Comparison of ENCODE assay signal across 22 cellular contexts in the genomic region with DNA sequence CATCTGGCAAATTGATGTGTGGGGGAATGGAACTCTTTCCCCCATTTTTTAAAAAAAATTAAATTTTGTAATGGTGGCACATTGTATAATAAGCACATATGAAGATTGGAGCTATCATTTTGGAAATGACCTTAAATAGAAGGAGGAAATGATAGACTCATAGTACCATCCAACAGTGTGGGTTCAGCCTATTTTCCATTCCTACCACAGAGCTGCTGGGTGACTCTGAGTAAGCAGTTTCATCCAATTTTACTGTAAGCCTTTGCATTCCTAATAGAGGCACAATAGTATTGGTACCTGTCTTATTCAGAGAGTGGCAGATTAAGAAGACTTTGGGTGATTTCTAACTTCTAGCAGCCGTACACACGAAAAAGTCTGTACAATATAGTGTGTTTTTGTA.
DNase-seq lines count a peak whose midpoint lies in the region; ATAC-seq and TF ChIP-seq lines count a peak whose summit lies in the region.
"Had no signal": no experiment of that assay in that cellular context is flagged by ENCODE, and none has a peak within 500 bp of the region (broad histone marks: within the 10 kb centered on the region; RNA-seq: fewer than 3 reads in every experiment).

No MANE protein-coding gene starts in this region.

- no peak overlapping the region for H3K9ac ChIP-seq in PC-3 (ENCODE audit: low read length)
- H3K9ac ChIP-seq in MM.1S (ENCODE audit: low read length) = no peak overlapping the region

- H3K9me3 Mint-ChIP-seq in activated naive CD8-positive, alpha-beta T cell treated with anti-CD3 and anti-CD28 coated beads, Interleukin-2, amount 50 U/mL, for 24 hours = peaks cover 6% of the 10 kb centered on the region
- H3K9me3 Mint-ChIP-seq in activated naive CD8-positive, alpha-beta T cell treated with anti-CD3 and anti-CD28 coated beads for 36 hours = peaks cover 4% of the 10 kb centered on the region

- no TSS peak for BruUV-seq in PC-3 (replicated peaks; lab: Mats Ljungman, UMichigan)

- TF ChIP-seq CTCF in PC-3 (conservative IDR thresholded peaks at IDR 0.05; ENCODE audit: low read depth, low read length) = no peak
- TF ChIP-seq CTCF in osteoblast (IDR thresholded peaks at IDR 0.05; ENCODE audit: extremely low read depth, low read depth, low read length) = no peak
- TF ChIP-seq CTCF in uterus (IDR thresholded peaks at IDR 0.05) = no peak
- TF ChIP-seq CTCF in upper lobe of right lung (IDR thresholded peaks at IDR 0.05) = no peak
- TF ChIP-seq CTCF in MM.1S (IDR thresholded peaks at IDR 0.05; ENCODE audit: low read length) = no peak

- H3K9me3 ChIP-seq in PC-3 (ENCODE audit: low read length) = no peaks in the 10 kb centered on the region
- no peaks in the 10 kb centered on the region for H3K9me3 ChIP-seq in osteoblast (ENCODE audit: low read depth, low read length)
- H3K9me3 ChIP-seq in uterus = no peaks in the 10 kb centered on the region
- H3K9me3 ChIP-seq in upper lobe of right lung = no peaks in the 10 kb centered on the region
- H3K9me3 ChIP-seq in MM.1S (replicated peaks; ENCODE audit: insufficient read depth, low read length) = no peaks in the 10 kb centered on the region
- H3K9me3 ChIP-seq: Caco-2, HAP-1 had no signal

- H3K27me3 Mint-ChIP-seq in activated naive CD8-positive, alpha-beta T cell treated with anti-CD3 and anti-CD28 coated beads, Interleukin-2, amount 50 U/mL, for 24 hours = no peaks in the 10 kb centered on the region
- H3K27me3 Mint-ChIP-seq in activated naive CD8-positive, alpha-beta T cell treated with anti-CD3 and anti-CD28 coated beads for 36 hours = no peaks in the 10 kb centered on the region

- H3K27ac ChIP-seq in PC-3 (ENCODE audit: low read length) (0 out of 2 replicates have a peak overlapping the region, but pooled peaks have one; percentile 55), osteoblast (ENCODE audit: low read depth, low read length) (peak overlapping the region; percentile 53), uterus (peak overlapping the region; percentile 76 to 84), upper lobe of right lung (no peak overlapping the region), MM.1S (ENCODE audit: low read length) (no peak overlapping the region)

- H3K27ac Mint-ChIP-seq in activated naive CD8-positive, alpha-beta T cell treated with anti-CD3 and anti-CD28 coated beads, Interleukin-2, amount 50 U/mL, for 24 hours = no peak overlapping the region
- no peak overlapping the region for H3K27ac Mint-ChIP-seq in activated naive CD8-positive, alpha-beta T cell treated with anti-CD3 and anti-CD28 coated beads for 36 hours
- H3K27ac Mint-ChIP-seq: CD14-positive monocyte had no signal

- peaks cover 11% of the 10 kb centered on the region for H3K36me3 Mint-ChIP-seq in activated naive CD8-positive, alpha-beta T cell treated with anti-CD3 and anti-CD28 coated beads, Interleukin-2, amount 50 U/mL, for 24 hours (ENCODE audit: low read depth)
- peaks cover 5% of the 10 kb centered on the region for H3K36me3 Mint-ChIP-seq in activated naive CD8-positive, alpha-beta T cell treated with anti-CD3 and anti-CD28 coated beads for 36 hours

- H4K20me1 ChIP-seq in PC-3 (ENCODE audit: low read length) = no peaks in the 10 kb centered on the region
- H4K20me1 ChIP-seq in osteoblast (ENCODE audit: insufficient read depth, low read length) = no peaks in the 10 kb centered on the region
- H4K20me1 ChIP-seq in MM.1S (ENCODE audit: insufficient read depth, low read length) = no peaks in the 10 kb centered on the region

- peak; percentile 86 for ATAC-seq in activated naive CD8-positive, alpha-beta T cell treated with anti-CD3 and anti-CD28 coated beads, Interleukin-2, amount 50 U/mL, for 24 hours
- ATAC-seq in PC-3 = no peak
- no peak for ATAC-seq in upper lobe of right lung
- ATAC-seq in HG03432 (IDR thresholded peaks at IDR 0.05; ENCODE audit: unreplicated experiment) = no peak
- ATAC-seq: K562 had no signal

- CTCF ChIA-PET in PC-3 (lab: Charles Lee) = no interaction called here

- H3K36me3 ChIP-seq in PC-3 (ENCODE audit: low read depth, low read length) (no peaks in the 10 kb centered on the region), osteoblast (ENCODE audit: insufficient read depth, low read length) (no peaks in the 10 kb centered on the region), uterus (no peaks in the 10 kb centered on the region), upper lobe of right lung (no peaks in the 10 kb centered on the region), MM.1S (replicated peaks; ENCODE audit: insufficient read depth, low read length) (no peaks in the 10 kb centered on the region)
- H3K36me3 ChIP-seq: HAP-1 had no signal

- no peak for DNase-seq in activated naive CD8-positive, alpha-beta T cell treated with anti-CD3 and anti-CD28 coated beads, Interleukin-2, amount 50 U/mL, for 24 hours
- DNase-seq in activated naive CD8-positive, alpha-beta T cell treated with anti-CD3 and anti-CD28 coated beads for 36 hours = no peak
- DNase-seq in PC-3 (no peak), osteoblast (ENCODE audit: insufficient read length, low spot score, missing footprints) (no peak), uterus (no peak), upper lobe of right lung (no peak), MM.1S (no peak)
- DNase-seq: ACHN, AML-193, Caco-2, DMS153, NCI-H1436, NCI-H2029, NCI-H2171, NCI-H446, NCI-H69, OCI-M1, RPMI8226 had no signal

- H3K27me3 ChIP-seq in PC-3 (ENCODE audit: low read length) (no peaks in the 10 kb centered on the region), osteoblast (ENCODE audit: insufficient read depth, low read length) (no peaks in the 10 kb centered on the region), uterus (no peaks in the 10 kb centered on the region), upper lobe of right lung (no peaks in the 10 kb centered on the region), MM.1S (replicated peaks; ENCODE audit: insufficient read depth, low read length) (no peaks in the 10 kb centered on the region)

- no peaks in the 10 kb centered on the region for H3K79me2 ChIP-seq in PC-3 (ENCODE audit: low read length)
- H3K79me2 ChIP-seq in osteoblast (ENCODE audit: insufficient read depth, low read length) = no peaks in the 10 kb centered on the region
- no peaks in the 10 kb centered on the region for H3K79me2 ChIP-seq in MM.1S (ENCODE audit: low read length)

- H2AFZ ChIP-seq in PC-3 (ENCODE audit: low read length) (no peak overlapping the region), osteoblast (ENCODE audit: low read length) (no peak overlapping the region), MM.1S (ENCODE audit: low read length) (no peak overlapping the region)

- POLR2A ChIA-PET in PC-3 (lab: Charles Lee; ENCODE audit: unreplicated experiment) = interaction anchor here (0.6 kb wide), 1 partner anchor 76 kb away, joined by 4 read pairs; no protein-coding TSS in a partner anchor

- H3K4me3 ChIP-seq in PC-3 (ENCODE audit: low read length) = no peak overlapping the region
- H3K4me3 ChIP-seq in osteoblast (ENCODE audit: insufficient read depth, low read length) = no peak overlapping the region
- H3K4me3 ChIP-seq in uterus = no peak overlapping the region
- H3K4me3 ChIP-seq in upper lobe of right lung = no peak overlapping the region
- no peak overlapping the region for H3K4me3 ChIP-seq in MM.1S (ENCODE audit: low read length)
- H3K4me3 ChIP-seq: HAP-1, K562 had no signal

- H3K4me3 Mint-ChIP-seq in activated naive CD8-positive, alpha-beta T cell treated with anti-CD3 and anti-CD28 coated beads, Interleukin-2, amount 50 U/mL, for 24 hours = no peak overlapping the region
- H3K4me3 Mint-ChIP-seq in activated naive CD8-positive, alpha-beta T cell treated with anti-CD3 and anti-CD28 coated beads for 36 hours = no peak overlapping the region
- H3K4me3 Mint-ChIP-seq: CD14-positive monocyte had no signal

- peaks cover 14% of the 10 kb centered on the region for H3K4me1 Mint-ChIP-seq in activated naive CD8-positive, alpha-beta T cell treated with anti-CD3 and anti-CD28 coated beads, Interleukin-2, amount 50 U/mL, for 24 hours
- no peaks in the 10 kb centered on the region for H3K4me1 Mint-ChIP-seq in activated naive CD8-positive, alpha-beta T cell treated with anti-CD3 and anti-CD28 coated beads for 36 hours
- H3K4me1 Mint-ChIP-seq: CD14-positive monocyte had no signal

- no peak for TF ChIP-seq POLR2A in uterus (IDR thresholded peaks at IDR 0.05)

- H3K4me1 ChIP-seq in PC-3 (ENCODE audit: insufficient read depth, low read length) = peaks cover 14% of the 10 kb centered on the region
- H3K4me1 ChIP-seq in osteoblast (ENCODE audit: insufficient read depth, low read length) = peaks cover 9% of the 10 kb centered on the region
- no peaks in the 10 kb centered on the region for H3K4me1 ChIP-seq in uterus
- H3K4me1 ChIP-seq in upper lobe of right lung = peaks cover 8% of the 10 kb centered on the region
- H3K4me1 ChIP-seq in MM.1S (ENCODE audit: low read length) = no peaks in the 10 kb centered on the region
- H3K4me1 ChIP-seq: Caco-2 had no signal

- H3K4me2 ChIP-seq in PC-3 (ENCODE audit: low read length) = no peak overlapping the region
- H3K4me2 ChIP-seq in osteoblast (ENCODE audit: insufficient read depth, low read length) = no peak overlapping the region
- no peak overlapping the region for H3K4me2 ChIP-seq in MM.1S (ENCODE audit: low read depth, low read length)

- H3F3A ChIP-seq in PC-3 (ENCODE audit: low read length, unreplicated experiment) = no peaks in the 10 kb centered on the region
- H3F3A ChIP-seq in MM.1S (ENCODE audit: insufficient read depth, low read length) = no peaks in the 10 kb centered on the region

- intact Hi-C loops in PC-3 (cut with micrococcal nuclease) = no loop called here
- intact Hi-C loops in uterus (cut with DNase I; ENCODE audit: low total_unique reads) = no loop called here
- intact Hi-C loops in upper lobe of right lung (cut with DNase I) = no loop called here

- H3K9me2 ChIP-seq in PC-3 (replicated peaks; ENCODE audit: low read length) (no peaks in the 10 kb centered on the region), MM.1S (replicated peaks; ENCODE audit: insufficient read depth, low read length) (no peaks in the 10 kb centered on the region)

Comparison
In these comparisons a context has a peak if more than half of its experiments do, and no peak if none do; other contexts are left out.
1. H3K27ac ChIP-seq: peak in PC-3 (single experiment), osteoblast (single experiment) and uterus (2 of 2); none in upper lobe of right lung (single experiment) and MM.1S (single experiment).